Comparison of ENCODE assay signal across 17 cellular contexts in genomic region chr7:85695041-85695990, GRCh38.
A peak's percentile ranks its signal among the peaks of the same experiment; 100 is the strongest.
DNase-seq lines count a peak whose midpoint lies in the region; ATAC-seq and TF ChIP-seq lines count a peak whose summit lies in the region.
"Had no signal": no experiment of that assay in that cellular context is flagged by ENCODE, and none has a peak within 500 bp of the region (broad histone marks: within the 10 kb centered on the region; RNA-seq: fewer than 3 reads in every experiment).

No MANE protein-coding gene starts in this region.

- H3K9ac ChIP-seq in H9 (ENCODE audit: extremely low read depth, insufficient read length, low read length) = no peak overlapping the region

- H3K4ac ChIP-seq in H9 (ENCODE audit: low read depth, low read length) = no peak overlapping the region

- H3K27me3 Mint-ChIP-seq in type B pancreatic cell = no peaks in the 10 kb centered on the region
- no peaks in the 10 kb centered on the region for H3K27me3 Mint-ChIP-seq in H9 (ENCODE audit: low read depth)
- H3K27me3 Mint-ChIP-seq: stimulated activated naive CD8-positive, alpha-beta T cell treated with anti-CD3 and anti-CD28 coated beads, Interleukin-15, amount 100 ng/mL, for 72 hours had no signal

- H3K23ac ChIP-seq in H9 (ENCODE audit: insufficient read length, low read depth, low read length) = no peak overlapping the region

- H2BK12ac ChIP-seq in H9 (ENCODE audit: insufficient read length, low read depth, low read length) = no peak overlapping the region

- TF ChIP-seq CTCF in foreskin keratinocyte (conservative IDR thresholded peaks at IDR 0.05) (no peak), type B pancreatic cell (conservative IDR thresholded peaks at IDR 0.05) (no peak), H9 (conservative IDR thresholded peaks at IDR 0.05) (no peak)

- H2AK5ac ChIP-seq in H9 (ENCODE audit: insufficient read length, low read length) = no peak overlapping the region

- H3K27ac ChIP-seq in foreskin keratinocyte = no peak overlapping the region
- H3K27ac ChIP-seq in H9 (ENCODE audit: insufficient read length, low read depth, low read length) = no peak overlapping the region
- H3K27ac ChIP-seq: cardiac muscle cell, spleen had no signal

- H3K23me2 ChIP-seq in H9 (ENCODE audit: insufficient read length, low read depth, low read length, poor library complexity, severe bottlenecking) = no peaks in the 10 kb centered on the region

- DNase-seq in AG08395 (ENCODE audit: low spot score) = peak; percentile 10
- peak; percentile 51 for DNase-seq in HT1080 (ENCODE audit: low read depth)
- peak; percentile 90 to 95 for DNase-seq in foreskin keratinocyte
- DNase-seq in SHP77 treated with DMSO at 0.1 percent for 48 hours (lab: John Stamatoyannopoulos, UW) = no peak
- DNase-seq in type B pancreatic cell (ENCODE audit: extremely low spot score, unreplicated experiment) = no peak
- no peak for DNase-seq in H9
- DNase-seq: activated CD8-positive, alpha-beta memory T cell treated with anti-CD3 and anti-CD28 coated beads, Interleukin-2, amount 50 U/mL, for 48 hours; activated naive CD4-positive, alpha-beta T cell treated with anti-CD3 and anti-CD28 coated beads for 36 hours; endodermal cell; MV-4-11; NCI-H2171 treated with DMSO at 0.1 percent for 48 hours; spleen; stimulated activated naive CD8-positive, alpha-beta T cell treated with anti-CD3 and anti-CD28 coated beads, Interleukin-15, amount 100 ng/mL, for 72 hours; T-helper 1 cell had no signal

- ATAC-seq in SK-N-SH treated with all-trans-retinoic acid at 6 μM for 48 hours (peak; percentile 87), foreskin keratinocyte (peak; percentile 99), GM21515 (IDR thresholded peaks at IDR 0.05; ENCODE audit: unreplicated experiment) (no peak)
- ATAC-seq: stimulated activated naive CD8-positive, alpha-beta T cell treated with anti-CD3 and anti-CD28 coated beads, Interleukin-15, amount 100 ng/mL, for 72 hours had no signal

- H3K79me1 ChIP-seq in H9 (ENCODE audit: insufficient read depth, low read depth, low read length, poor library complexity, severe bottlenecking) = no peaks in the 10 kb centered on the region

- no peak overlapping the region for H3K4me2 ChIP-seq in H9 (ENCODE audit: insufficient read depth, insufficient read length, low read length)

- H3K56ac ChIP-seq in H9 (ENCODE audit: insufficient read length, low read depth, low read length) = no peak overlapping the region

- H3K36me3 Mint-ChIP-seq in type B pancreatic cell = no peaks in the 10 kb centered on the region
- H3K36me3 Mint-ChIP-seq in H9 (ENCODE audit: insufficient read depth in 1 of 3, low read depth in 3 of 3) = no peaks in the 10 kb centered on the region

- no CpG with 5 or more reads among the region's 4 CpGs for WGBS in H9 (ENCODE audit: extremely low coverage, insufficient read length, low lambda C conversion rate)

- H3K4me1 ChIP-seq in foreskin keratinocyte (peaks cover 23% of the 10 kb centered on the region), H9 (ENCODE audit: insufficient read depth, low read length) (no peaks in the 10 kb centered on the region)
- H3K4me1 ChIP-seq: spleen had no signal

- no peaks in the 10 kb centered on the region for H4K20me1 ChIP-seq in H9 (ENCODE audit: control insufficient read depth, insufficient read depth, insufficient read length)

- H3K4me1 Mint-ChIP-seq in type B pancreatic cell (ENCODE audit: unreplicated experiment) (no peaks in the 10 kb centered on the region), H9 (no peaks in the 10 kb centered on the region)
- H3K4me1 Mint-ChIP-seq: endodermal cell; stimulated activated naive CD8-positive, alpha-beta T cell treated with anti-CD3 and anti-CD28 coated beads, Interleukin-15, amount 100 ng/mL, for 72 hours had no signal

- no peaks in the 10 kb centered on the region for H3K9me3 Mint-ChIP-seq in type B pancreatic cell
- no peaks in the 10 kb centered on the region for H3K9me3 Mint-ChIP-seq in H9
- H3K9me3 Mint-ChIP-seq: activated naive CD4-positive, alpha-beta T cell treated with anti-CD3 and anti-CD28 coated beads for 36 hours; endodermal cell; stimulated activated naive CD8-positive, alpha-beta T cell treated with anti-CD3 and anti-CD28 coated beads, Interleukin-15, amount 100 ng/mL, for 72 hours had no signal

- H3K9me3 ChIP-seq in H9 (ENCODE audit: control insufficient read depth, low read depth, low read length) = no peaks in the 10 kb centered on the region
- H3K9me3 ChIP-seq: spleen had no signal

- H2BK5ac ChIP-seq in H9 (ENCODE audit: insufficient read length, low read length) = no peak overlapping the region

- no peaks in the 10 kb centered on the region for H3K79me2 ChIP-seq in H9 (ENCODE audit: insufficient read depth, low read length)

- no peak overlapping the region for H4K8ac ChIP-seq in H9 (replicated peaks; ENCODE audit: insufficient read length, low read depth, low read length)

- no peak overlapping the region for H4K91ac ChIP-seq in H9 (ENCODE audit: insufficient read length, low read depth, low read length)

- no peak overlapping the region for H2BK20ac ChIP-seq in H9 (ENCODE audit: low read depth, low read length, poor library complexity, severe bottlenecking)

- H3K4me3 Mint-ChIP-seq in type B pancreatic cell (no peak overlapping the region), H9 (no peak overlapping the region)
- H3K4me3 Mint-ChIP-seq: activated naive CD4-positive, alpha-beta T cell treated with anti-CD3 and anti-CD28 coated beads for 36 hours; endodermal cell; stimulated activated naive CD8-positive, alpha-beta T cell treated with anti-CD3 and anti-CD28 coated beads, Interleukin-15, amount 100 ng/mL, for 72 hours had no signal

- H3K18ac ChIP-seq in H9 (ENCODE audit: insufficient read length, low read depth, low read length) = no peak overlapping the region

- H3T11ph ChIP-seq in H9 (ENCODE audit: low read length) = no peak overlapping the region

- no peak overlapping the region for H2BK120ac ChIP-seq in H9 (ENCODE audit: low read depth, low read length, poor library complexity, severe bottlenecking)

- H3K27me3 ChIP-seq in foreskin keratinocyte = no peaks in the 10 kb centered on the region
- H3K27me3 ChIP-seq in H9 (ENCODE audit: insufficient read depth, low read length) = no peaks in the 10 kb centered on the region
- H3K27me3 ChIP-seq: cardiac muscle cell, spleen had no signal

- no peak overlapping the region for H3K14ac ChIP-seq in H9 (ENCODE audit: insufficient read depth, low read length)

- no peak overlapping the region for H4K5ac ChIP-seq in H9 (ENCODE audit: insufficient read length, low read depth, low read length)

- H3K27ac Mint-ChIP-seq in type B pancreatic cell (no peak overlapping the region), H9 (no peak overlapping the region)
- H3K27ac Mint-ChIP-seq: activated naive CD4-positive, alpha-beta T cell treated with anti-CD3 and anti-CD28 coated beads for 36 hours; endodermal cell; stimulated activated naive CD8-positive, alpha-beta T cell treated with anti-CD3 and anti-CD28 coated beads, Interleukin-15, amount 100 ng/mL, for 72 hours had no signal

- no peak overlapping the region for H2AFZ ChIP-seq in H9 (ENCODE audit: low read length)

- H2BK15ac ChIP-seq in H9 (ENCODE audit: low read depth, low read length) = no peak overlapping the region

TF ChIP-seq in SK-N-SH treated with all-trans-retinoic acid at 6 μM for 48 hours, 23 proteins besides CTCF, POLR2A, EP300 and RAD21:
- TF ChIP-seq PPARA (CRISPR knock-in tag; IDR thresholded peaks at IDR 0.05; ENCODE audit: borderline replicate concordance) (no peak), GLIS3 (CRISPR knock-in tag; IDR thresholded peaks at IDR 0.05) (no peak), ISL1 (CRISPR knock-in tag; IDR thresholded peaks at IDR 0.05) (0 out of 2 replicates have a peak, but pooled peaks have one; percentile 10), CREB5 (CRISPR knock-in tag; IDR thresholded peaks at IDR 0.05; ENCODE audit: low read depth) (no peak)

Comparison
In these comparisons a context has a peak if more than half of its experiments do, and no peak if none do; other contexts are left out.
1. DNase-seq: peak in AG08395 (single experiment), HT1080 (single experiment) and foreskin keratinocyte (2 of 2); none in SHP77 treated with DMSO at 0.1 percent for 48 hours (single experiment), type B pancreatic cell (single experiment) and H9 (single experiment).